ENCODE assay signal across 15 cellular contexts in genomic region chr3:50594253-50594785, GRCh38. TPM values are rescaled to one million over a fixed set of nuclear protein-coding genes. Genes with fewer than 3 reads are reported as not detected.
DNase-seq lines count a peak whose midpoint lies in the region; ATAC-seq lines count a peak whose summit lies in the region.
"Had no signal": no experiment of that assay in that cellular context is flagged by ENCODE, and none has a peak within 500 bp of the region (broad histone marks: within the 10 kb centered on the region; RNA-seq: fewer than 3 reads in every experiment).

No MANE protein-coding gene starts in this region.

- H3K4me1 Mint-ChIP-seq in CD8-positive, alpha-beta memory T cell, result peaks cover 37 to 75% (median 67%) of the 10 kb centered on the region in 3 donors
- peaks cover 56 to 81% (median 71%) of the 10 kb centered on the region in 3 donors for H3K4me1 Mint-ChIP-seq in T-cell

- H3K27me3 ChIP-seq in CD8-positive, alpha-beta memory T cell (ENCODE audit: insufficient read depth, low read length, poor library complexity, severe bottlenecking), result no peaks in the 10 kb centered on the region
- H3K27me3 ChIP-seq: BLaER1 had no signal

- H3K27ac ChIP-seq in CD8-positive, alpha-beta memory T cell (ENCODE audit: low read depth, low read length), result no peak overlapping the region
- H3K27ac ChIP-seq: BLaER1, HL-60, KMS-11, RWPE1 had no signal

- peak overlapping the region in 1 of 7 donors; percentile 6 for H3K4me3 Mint-ChIP-seq in CD8-positive, alpha-beta memory T cell
- H3K4me3 Mint-ChIP-seq in T-cell, result no peak overlapping the region

- H3K9me3 ChIP-seq in CD8-positive, alpha-beta memory T cell (ENCODE audit: low read length), result no peaks in the 10 kb centered on the region
- H3K9me3 ChIP-seq: BLaER1 had no signal

- DNase-seq in CD8-positive, alpha-beta memory T cell, result no peak
- DNase-seq in T-cell, result no peak
- DNase-seq in fibroblast of peridontal ligament (ENCODE audit: extremely low read depth), result peak; percentile 18
- no peak for DNase-seq in GM19238 (ENCODE audit: insufficient read length, low spot score)
- DNase-seq: activated gamma-delta T cell treated with Interleukin-2 at 50 U/mL for 16 hours; effector CD4-positive, alpha-beta T cell; left colon; NCI-H226; NK-92 treated with Interleukin-12 subunit alpha and Interleukin-12 subunit beta, amount 100 ng/mL, for 24 hours had no signal

- no peak for ATAC-seq in T-cell (replicated peaks in 1 of 4)
- ATAC-seq in HG02763 (IDR thresholded peaks at IDR 0.05; ENCODE audit: unreplicated experiment), result no peak
- ATAC-seq: activated CD4-positive, CD25-positive, alpha-beta regulatory T cell treated with anti-CD3 and anti-CD28 coated beads, Interleukin-2, amount 50 U/mL, for 24 hours; left colon had no signal

- peak overlapping the region in 6 of 8 donors; percentile 36 to 98 (median 65) for H3K27ac Mint-ChIP-seq in CD8-positive, alpha-beta memory T cell
- H3K27ac Mint-ChIP-seq in T-cell, result peak overlapping the region; percentile 96 to 98

- no peaks in the 10 kb centered on the region for H3K36me3 ChIP-seq in CD8-positive, alpha-beta memory T cell (ENCODE audit: insufficient read depth, low read length)
- H3K36me3 ChIP-seq: BLaER1 had no signal

- CTCF ChIA-PET in CD8-positive, alpha-beta memory T cell (lab: Charles Lee), result interaction anchor here (10.7 to 11.1 kb wide), 2 partner anchors 18 to 23 kb away, joined by 176 to 293 read pairs; partner anchors contain the start of genes C3orf18, CISH, HEMK1 and MAPKAPK3
- CTCF ChIA-PET in T-cell (lab: Charles Lee), result interaction anchor here in 1 of 2 donors (0.8 kb wide), 1 partner anchor 18 kb away, joined by 3 read pairs; the partner anchor contains the start of gene CISH

- H3K27me3 Mint-ChIP-seq in CD8-positive, alpha-beta memory T cell, result no peaks in the 10 kb centered on the region
- H3K27me3 Mint-ChIP-seq in T-cell, result no peaks in the 10 kb centered on the region

- H3K4me1 ChIP-seq in CD8-positive, alpha-beta memory T cell (ENCODE audit: insufficient read depth, low read length), result peaks cover 68% of the 10 kb centered on the region

- H3K36me3 Mint-ChIP-seq in CD8-positive, alpha-beta memory T cell, result no peaks in the 10 kb centered on the region
- no peaks in the 10 kb centered on the region for H3K36me3 Mint-ChIP-seq in T-cell

- no peaks in the 10 kb centered on the region for H3K9me3 Mint-ChIP-seq in CD8-positive, alpha-beta memory T cell
- no peaks in the 10 kb centered on the region for H3K9me3 Mint-ChIP-seq in T-cell

- H3K4me3 ChIP-seq in CD8-positive, alpha-beta memory T cell (ENCODE audit: low read length), result no peak overlapping the region
- H3K4me3 ChIP-seq: BLaER1 had no signal

- POLR2A ChIA-PET in CD8-positive, alpha-beta memory T cell (lab: Charles Lee), result no interaction called here
- POLR2A ChIA-PET in T-cell (lab: Charles Lee), result interaction anchor here in 1 of 2 donors (1.3 kb wide), 1 partner anchor 15 kb away, joined by 6 read pairs; no protein-coding TSS in a partner anchor

RNA-seq across cellular contexts. Expression of gene CISH, which starts 17.3 kb away (rescaled TPM):
- total RNA-seq in CD8-positive, alpha-beta memory T cell, result 100 to 1,000 TPM; 216 to 222 TPM
- polyA plus RNA-seq in CD8-positive, alpha-beta memory T cell, result 92.8 TPM
- 100 to 1,000 TPM in 3 of 5 donors, 10 to 100 TPM in 2; 37.4 to 217 (median 190) TPM for total RNA-seq in T-cell

RNA-seq across cellular contexts. Expression of gene MAPKAPK3, which starts 22.6 kb away (rescaled TPM):
- 100 to 1,000 TPM; 153 to 156 TPM for total RNA-seq in CD8-positive, alpha-beta memory T cell
- 57.0 TPM for polyA plus RNA-seq in CD8-positive, alpha-beta memory T cell
- 10 to 100 TPM; 35.1 to 66.6 (median 53.0) TPM for total RNA-seq in T-cell

RNA-seq across cellular contexts. Expression of gene HEMK1, which starts 25.0 kb away (rescaled TPM):
- 10 to 100 TPM; 51.8 to 55.0 TPM for total RNA-seq in CD8-positive, alpha-beta memory T cell
- polyA plus RNA-seq in CD8-positive, alpha-beta memory T cell, result 27.4 TPM
- 10 to 100 TPM; 35.5 to 66.6 (median 42.0) TPM for total RNA-seq in T-cell

RNA-seq across cellular contexts. Expression of gene C3orf18, which starts 26.8 kb away (rescaled TPM):
- 10 to 100 TPM; 11.5 to 13.0 TPM for total RNA-seq in CD8-positive, alpha-beta memory T cell
- 15.8 TPM for polyA plus RNA-seq in CD8-positive, alpha-beta memory T cell
- total RNA-seq in T-cell, result 10 to 100 TPM; 15.3 to 24.7 (median 19.5) TPM
